In genomic region chr3:139327861-139328260, GRCh38 we compare ENCODE assay signal across 25 cellular contexts. TPM values are rescaled to one million over a fixed set of nuclear protein-coding genes. Genes with fewer than 3 reads are reported as not detected.
DNase-seq lines count a peak whose midpoint lies in the region; TF ChIP-seq lines count a peak whose summit lies in the region.
"Had no signal": no experiment of that assay in that cellular context is flagged by ENCODE, and none has a peak within 500 bp of the region (broad histone marks: within the 10 kb centered on the region; RNA-seq: fewer than 3 reads in every experiment).

No MANE protein-coding gene starts in this region.

- H3K9me3 Mint-ChIP-seq in activated naive CD4-positive, alpha-beta T cell treated with anti-CD3 and anti-CD28 coated beads for 36 hours, result no peaks in the 10 kb centered on the region
- H3K9me3 Mint-ChIP-seq in activated T-helper 1 cell treated with anti-CD3 and anti-CD28 coated beads, Interleukin-12 subunit alpha, Interleukin-12 subunit beta, Interleukin-2, Interleukin-4 antibody, amounts not matched to agents 30 ng/mL and 10 ng/mL and 1 ng/mL, durations not matched to agents 14 hours and 24 hours and 36 hours, result no peaks in the 10 kb centered on the region
- no peaks in the 10 kb centered on the region for H3K9me3 Mint-ChIP-seq in osteocyte (ENCODE audit: unreplicated experiment)
- H3K9me3 Mint-ChIP-seq: naive B cell; T-helper 1 cell treated with Interleukin-12 subunit alpha and Interleukin-12 subunit beta and Interleukin-4 antibody, amounts not matched to agents 30 μg/mL and 1 μg/mL, for 36 hours had no signal

- intact Hi-C loops in activated naive CD4-positive, alpha-beta T cell treated with anti-CD3 and anti-CD28 coated beads for 36 hours (cut with micrococcal nuclease), result loop anchor here (2.0 to 5.0 kb wide), 3 partner anchors 215 to 911 kb away; partner anchors contain the start of gene CEP70
- intact Hi-C loops in activated T-helper 1 cell treated with anti-CD3 and anti-CD28 coated beads, Interleukin-12 subunit alpha, Interleukin-12 subunit beta, Interleukin-2, Interleukin-4 antibody, amounts not matched to agents 30 ng/mL and 10 ng/mL and 1 ng/mL, durations not matched to agents 14 hours and 24 hours and 36 hours (cut with micrococcal nuclease), result loop anchor here (5.0 kb wide), 1 partner anchor 349 kb away; the partner anchor contains the start of gene NMNAT3

- CTCF ChIA-PET in activated naive CD4-positive, alpha-beta T cell treated with anti-CD3 and anti-CD28 coated beads for 36 hours (lab: Charles Lee), result interaction anchor here (1.7 to 4.0 kb wide), 4 partner anchors 10 to 248 kb away, joined by 4 to 62 read pairs (median 8); no protein-coding TSS in a partner anchor

- H3K4me3 Mint-ChIP-seq in activated naive CD4-positive, alpha-beta T cell treated with anti-CD3 and anti-CD28 coated beads for 36 hours, result no peak overlapping the region
- H3K4me3 Mint-ChIP-seq in activated T-helper 1 cell treated with anti-CD3 and anti-CD28 coated beads, Interleukin-12 subunit alpha, Interleukin-12 subunit beta, Interleukin-2, Interleukin-4 antibody, amounts not matched to agents 30 ng/mL and 10 ng/mL and 1 ng/mL, durations not matched to agents 14 hours and 24 hours and 36 hours, result no peak overlapping the region
- H3K4me3 Mint-ChIP-seq in osteocyte (ENCODE audit: unreplicated experiment), result no peak overlapping the region
- H3K4me3 Mint-ChIP-seq: T-helper 1 cell treated with Interleukin-12 subunit alpha and Interleukin-12 subunit beta and Interleukin-4 antibody, amounts not matched to agents 30 μg/mL and 1 μg/mL, for 36 hours had no signal

- H3K27me3 Mint-ChIP-seq in activated naive CD4-positive, alpha-beta T cell treated with anti-CD3 and anti-CD28 coated beads for 36 hours (ENCODE audit: low read depth), result peaks cover 21% of the 10 kb centered on the region
- H3K27me3 Mint-ChIP-seq in activated T-helper 1 cell treated with anti-CD3 and anti-CD28 coated beads, Interleukin-12 subunit alpha, Interleukin-12 subunit beta, Interleukin-2, Interleukin-4 antibody, amounts not matched to agents 30 ng/mL and 10 ng/mL and 1 ng/mL, durations not matched to agents 14 hours and 24 hours and 36 hours (ENCODE audit: insufficient read depth), result peaks cover 13% of the 10 kb centered on the region
- peaks cover 38% of the 10 kb centered on the region for H3K27me3 Mint-ChIP-seq in osteocyte (ENCODE audit: unreplicated experiment)

- H3K27ac Mint-ChIP-seq in activated naive CD4-positive, alpha-beta T cell treated with anti-CD3 and anti-CD28 coated beads for 36 hours, result no peak overlapping the region
- peak overlapping the region; percentile 5 for H3K27ac Mint-ChIP-seq in activated T-helper 1 cell treated with anti-CD3 and anti-CD28 coated beads, Interleukin-12 subunit alpha, Interleukin-12 subunit beta, Interleukin-2, Interleukin-4 antibody, amounts not matched to agents 30 ng/mL and 10 ng/mL and 1 ng/mL, durations not matched to agents 14 hours and 24 hours and 36 hours
- no peak overlapping the region for H3K27ac Mint-ChIP-seq in osteocyte (ENCODE audit: unreplicated experiment)
- H3K27ac Mint-ChIP-seq: T-helper 1 cell treated with Interleukin-12 subunit alpha and Interleukin-12 subunit beta and Interleukin-4 antibody, amounts not matched to agents 30 μg/mL and 1 μg/mL, for 36 hours had no signal

- TF ChIP-seq CTCF in osteocyte (IDR thresholded peaks at IDR 0.05), result no peak

- peaks cover 15% of the 10 kb centered on the region for H3K4me1 Mint-ChIP-seq in activated naive CD4-positive, alpha-beta T cell treated with anti-CD3 and anti-CD28 coated beads for 36 hours (ENCODE audit: low read depth)
- peaks cover 18% of the 10 kb centered on the region for H3K4me1 Mint-ChIP-seq in activated T-helper 1 cell treated with anti-CD3 and anti-CD28 coated beads, Interleukin-12 subunit alpha, Interleukin-12 subunit beta, Interleukin-2, Interleukin-4 antibody, amounts not matched to agents 30 ng/mL and 10 ng/mL and 1 ng/mL, durations not matched to agents 14 hours and 24 hours and 36 hours (ENCODE audit: low read depth)
- no peaks in the 10 kb centered on the region for H3K4me1 Mint-ChIP-seq in osteocyte (ENCODE audit: unreplicated experiment)

- DNase-seq in activated naive CD4-positive, alpha-beta T cell treated with anti-CD3 and anti-CD28 coated beads for 36 hours, result peak; percentile 13
- no peak for DNase-seq in activated naive CD4-positive, alpha-beta T cell treated with Interleukin-2 at 50 U/mL for 16 hours
- peak; percentile 24 for DNase-seq in Jurkat, Clone E6-1 (ENCODE audit: low read depth, low spot score)
- no peak for DNase-seq in activated T-helper 1 cell treated with anti-CD3 and anti-CD28 coated beads, Interleukin-12 subunit alpha, Interleukin-12 subunit beta, Interleukin-2, Interleukin-4 antibody, amounts not matched to agents 30 ng/mL and 10 ng/mL and 1 ng/mL, durations not matched to agents 14 hours and 24 hours and 36 hours (ENCODE audit: low spot score)
- peak; percentile 76 for DNase-seq in osteocyte (ENCODE audit: extremely low spot score, unreplicated experiment)
- no peak for DNase-seq in NCI-H1930 (lab: John Stamatoyannopoulos, UW)
- DNase-seq in amygdala (lab: John Stamatoyannopoulos, UW), result no peak
- DNase-seq in NCI-H1105 (lab: John Stamatoyannopoulos, UW), result no peak
- DNase-seq: ACHN; activated CD4-positive, alpha-beta T cell treated with anti-CD3 and anti-CD28 coated beads for 4 hours; activated effector memory CD4-positive, alpha-beta T cell treated with anti-CD3 and anti-CD28 coated beads, Interleukin-2, amount 50 U/mL, for 16 hours; activated T-cell treated with anti-CD3 and anti-CD28 coated beads for 4 hours; HCEC 1CT; Karpas-422; left ventricle myocardium inferior; MV-4-11; naive B cell; NCI-H1694; nucleus accumbens; psoas muscle; trophoblast cell had no signal

- no peak overlapping the region for H3K4me3 ChIP-seq in Jurkat, Clone E6-1 (ENCODE audit: low read length)
- H3K4me3 ChIP-seq: adrenal gland, gastroesophageal sphincter, hepatocyte, left ventricle myocardium inferior, psoas muscle had no signal

- no peaks in the 10 kb centered on the region for H3K36me3 Mint-ChIP-seq in activated naive CD4-positive, alpha-beta T cell treated with anti-CD3 and anti-CD28 coated beads for 36 hours (ENCODE audit: low read depth)
- H3K36me3 Mint-ChIP-seq in activated T-helper 1 cell treated with anti-CD3 and anti-CD28 coated beads, Interleukin-12 subunit alpha, Interleukin-12 subunit beta, Interleukin-2, Interleukin-4 antibody, amounts not matched to agents 30 ng/mL and 10 ng/mL and 1 ng/mL, durations not matched to agents 14 hours and 24 hours and 36 hours (ENCODE audit: low read depth), result no peaks in the 10 kb centered on the region
- H3K36me3 Mint-ChIP-seq in osteocyte (ENCODE audit: unreplicated experiment), result no peaks in the 10 kb centered on the region
- H3K36me3 Mint-ChIP-seq: naive B cell had no signal

RNA-seq across cellular contexts. Expression of gene MRPS22, which starts 16.0 kb away (rescaled TPM):
- total RNA-seq in activated naive CD4-positive, alpha-beta T cell treated with anti-CD3 and anti-CD28 coated beads for 36 hours, result 10 to 100 TPM; 66.8 to 69.1 TPM
- polyA plus RNA-seq in Jurkat, Clone E6-1 (2012; ENCODE audit: insufficient read depth, insufficient read length), result 92.0 TPM
- total RNA-seq in activated T-helper 1 cell treated with anti-CD3 and anti-CD28 coated beads, Interleukin-12 subunit alpha, Interleukin-12 subunit beta, Interleukin-2, Interleukin-4 antibody, amounts not matched to agents 30 ng/mL and 10 ng/mL and 1 ng/mL, durations not matched to agents 14 hours and 24 hours and 36 hours, result 48.4 and 54.7 TPM in 2 replicates
- total RNA-seq in osteocyte, result 30.4 and 35.8 TPM in 2 replicates

Comparison
In these comparisons a context has a peak if more than half of its experiments do, and no peak if none do; other contexts are left out.
1. DNase-seq: peak in activated naive CD4-positive, alpha-beta T cell treated with anti-CD3 and anti-CD28 coated beads for 36 hours (single experiment), Jurkat, Clone E6-1 (single experiment) and osteocyte (single experiment); none in activated naive CD4-positive, alpha-beta T cell treated with Interleukin-2 at 50 U/mL for 16 hours (single experiment), activated T-helper 1 cell treated with anti-CD3 and anti-CD28 coated beads, Interleukin-12 subunit alpha, Interleukin-12 subunit beta, Interleukin-2, Interleukin-4 antibody, amounts not matched to agents 30 ng/mL and 10 ng/mL and 1 ng/mL, durations not matched to agents 14 hours and 24 hours and 36 hours (single experiment), NCI-H1930 (0 of 2), amygdala (0 of 56) and NCI-H1105 (single experiment).